Comparison of ENCODE assay signal across 16 cellular contexts in the genomic region with DNA sequence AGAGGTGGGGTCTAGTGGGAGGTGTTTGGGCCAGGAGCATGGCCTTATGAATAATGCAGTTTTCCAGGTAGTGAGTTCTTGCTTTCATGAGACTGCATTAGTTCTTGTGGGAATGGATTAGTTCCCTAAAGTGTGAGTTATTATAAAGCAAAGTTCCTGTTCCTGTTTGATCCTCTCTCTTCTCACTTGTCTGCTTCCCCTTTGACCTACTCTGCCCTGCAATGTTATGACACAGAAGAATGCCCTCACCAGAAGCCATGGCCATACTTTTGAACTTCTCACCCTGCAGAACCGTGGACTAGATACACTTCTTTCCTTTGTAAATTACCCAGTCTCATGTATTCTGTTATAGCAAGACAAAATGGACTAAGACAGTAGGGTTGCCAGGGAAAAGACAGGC. TPM values are rescaled to one million over a fixed set of nuclear protein-coding genes. Genes with fewer than 3 reads are reported as not detected.
DNase-seq lines count a peak whose midpoint lies in the region; ATAC-seq, FAIRE-seq and TF ChIP-seq lines count a peak whose summit lies in the region.
"Had no signal": no experiment of that assay in that cellular context is flagged by ENCODE, and none has a peak within 500 bp of the region (broad histone marks: within the 10 kb centered on the region; RNA-seq: fewer than 3 reads in every experiment).

No MANE protein-coding gene starts in this region.

- H3K27ac Mint-ChIP-seq in HFFc6: peak overlapping the region; percentile 100
- H3K27ac Mint-ChIP-seq: activated CD8-positive, alpha-beta memory T cell treated with anti-CD3 and anti-CD28 coated beads, Interleukin-2, amount 10 ng/mL, durations not matched to agents 7 days and 5 days; CD4-positive, alpha-beta T cell had no signal

- no peaks in the 10 kb centered on the region; the same call in 1 of the 2 replicates for H3K27me3 Mint-ChIP-seq in HFFc6 (ENCODE audit: insufficient read depth)
- H3K27me3 Mint-ChIP-seq: activated CD8-positive, alpha-beta memory T cell treated with anti-CD3 and anti-CD28 coated beads, Interleukin-2, amount 10 ng/mL, durations not matched to agents 7 days and 5 days; CD4-positive, alpha-beta T cell had no signal

- peak overlapping the region; percentile 87 for H3K4me2 ChIP-seq in PC-9

- no peaks in the 10 kb centered on the region for H3K9me2 ChIP-seq in PC-9 (ENCODE audit: insufficient read depth)

- no peak overlapping the region for H2AFZ ChIP-seq in PC-9

- H3K27me3 ChIP-seq in PC-9 (ENCODE audit: insufficient read depth, low read depth): no peaks in the 10 kb centered on the region
- no peaks in the 10 kb centered on the region for H3K27me3 ChIP-seq in right cardiac atrium (ENCODE audit: control insufficient read depth, insufficient read depth)
- no peaks in the 10 kb centered on the region for H3K27me3 ChIP-seq in small intestine (ENCODE audit: control insufficient read depth in 2 of 2, insufficient read depth in 2 of 2, low read length in 2 of 2)
- H3K27me3 ChIP-seq: breast epithelium, uterus had no signal

- H3K4me1 ChIP-seq in PC-9 (replicated peaks; ENCODE audit: insufficient read depth): peaks cover 79% of the 10 kb centered on the region
- peaks cover 2% of the 10 kb centered on the region for H3K4me1 ChIP-seq in right cardiac atrium (ENCODE audit: control insufficient read depth, insufficient read depth, low read length)
- peaks cover 0 to 6% of the 10 kb centered on the region in 2 donors for H3K4me1 ChIP-seq in small intestine (ENCODE audit: control insufficient read depth in 2 of 2, insufficient read depth in 1 of 2, low read depth in 1 of 2, low read length in 1 of 2)
- H3K4me1 ChIP-seq: uterus had no signal

- no peaks in the 10 kb centered on the region; the same call in 1 of the 2 replicates for H3K9me3 ChIP-seq in PC-9 (ENCODE audit: insufficient read depth, low read depth)
- no peaks in the 10 kb centered on the region for H3K9me3 ChIP-seq in right cardiac atrium (ENCODE audit: control insufficient read depth, low read length)
- no peaks in the 10 kb centered on the region for H3K9me3 ChIP-seq in small intestine (ENCODE audit: control insufficient read depth, low read depth)
- H3K9me3 ChIP-seq: breast epithelium, uterus had no signal

- no peak for TF ChIP-seq CTCF in HFFc6 (IDR thresholded peaks at IDR 0.05)
- no peak for TF ChIP-seq CTCF in PC-9 (conservative IDR thresholded peaks at IDR 0.05)
- no peak for TF ChIP-seq CTCF in GM10266 (IDR thresholded peaks at IDR 0.05; ENCODE audit: control insufficient read depth, insufficient read depth, low read depth, missing control alignments)

- H3K79me2 ChIP-seq in PC-9 (ENCODE audit: low read depth): no peaks in the 10 kb centered on the region

- DNase-seq in HFFc6 (no peak), PC-9 (no peak), right cardiac atrium (no peak), small intestine (peak; percentile 18), GM10266 (ENCODE audit: extremely low spot score) (no peak), NCI-H1436 (lab: John Stamatoyannopoulos, UW) (no peak)
- DNase-seq: activated CD8-positive, alpha-beta memory T cell treated with anti-CD3 and anti-CD28 coated beads, Interleukin-2, amount 10 ng/mL, durations not matched to agents 7 days and 5 days; activated naive CD4-positive, alpha-beta T cell treated with Interleukin-2 at 50 U/mL for 16 hours; CD4-positive, alpha-beta T cell; effector CD8-positive, alpha-beta T cell; NCI-H510A treated with DMSO at 0.1 percent for 48 hours; stimulated activated CD4-positive, alpha-beta T cell treated with anti-CD3 and anti-CD28 coated beads, Interleukin-4, amount 100 ng/mL, for 24 hours; uterus had no signal

- ATAC-seq in right cardiac atrium (peak; percentile 48 to 55), GM21390 (IDR thresholded peaks at IDR 0.05; ENCODE audit: unreplicated experiment) (no peak)
- ATAC-seq: activated CD8-positive, alpha-beta memory T cell treated with anti-CD3 and anti-CD28 coated beads, Interleukin-2, amount 10 ng/mL, durations not matched to agents 7 days and 5 days had no signal

- intact Hi-C loops in PC-9 (cut with micrococcal nuclease; ENCODE audit: unreplicated experiment) (loop anchor here (5.0 kb wide), 2 partner anchors 33 to 73 kb away; no protein-coding TSS in a partner anchor), right cardiac atrium (cut with DNase I) (no loop called here)

- WGBS in right cardiac atrium: 64% methylated on average over 1 of the region's 1 CpG
- WGBS in small intestine, 3 donors: 53 to 78% (median 58%) methylated on average over 1 of the region's 1 CpG

- H3K36me3 ChIP-seq in PC-9 (ENCODE audit: low read depth): no peaks in the 10 kb centered on the region
- H3K36me3 ChIP-seq in small intestine (ENCODE audit: control insufficient read depth in 2 of 2, insufficient read depth in 2 of 2, low read length in 2 of 2): no peaks in the 10 kb centered on the region
- H3K36me3 ChIP-seq: breast epithelium, uterus had no signal

- no peak for FAIRE-seq in small intestine (lab: Jason Lieb, UNC)
- FAIRE-seq: G401.6 had no signal

- BruUV-seq in PC-9 (replicated peaks; lab: Mats Ljungman, UMichigan): no TSS peak

- peak overlapping the region; percentile 48; the same call in 1 of the 2 replicates for H3K4me3 Mint-ChIP-seq in HFFc6
- H3K4me3 Mint-ChIP-seq: activated CD8-positive, alpha-beta memory T cell treated with anti-CD3 and anti-CD28 coated beads, Interleukin-2, amount 10 ng/mL, durations not matched to agents 7 days and 5 days; CD4-positive, alpha-beta T cell had no signal

- CTCF ChIA-PET in PC-9 (lab: Charles Lee): no interaction called here

- H3K4me1 Mint-ChIP-seq in HFFc6 (ENCODE audit: low read depth): peaks cover 78% of the 10 kb centered on the region

- no peaks in the 10 kb centered on the region; the same call in 1 of the 2 replicates for H3K36me3 Mint-ChIP-seq in HFFc6 (ENCODE audit: low read depth)
- H3K36me3 Mint-ChIP-seq: activated CD8-positive, alpha-beta memory T cell treated with anti-CD3 and anti-CD28 coated beads, Interleukin-2, amount 10 ng/mL, durations not matched to agents 7 days and 5 days had no signal

- no peaks in the 10 kb centered on the region for H3K9me3 Mint-ChIP-seq in HFFc6
- H3K9me3 Mint-ChIP-seq: CD4-positive, alpha-beta T cell had no signal

- H3K27ac ChIP-seq in PC-9 (peak overlapping the region; percentile 99), right cardiac atrium (ENCODE audit: low read length) (no peak overlapping the region), small intestine (ENCODE audit: low read depth in 1 of 2, low read length in 1 of 2) (no peak overlapping the region)

- POLR2A ChIA-PET in PC-9 (lab: Charles Lee; ENCODE audit: unreplicated experiment): no interaction called here

- H4K20me1 ChIP-seq in PC-9 (ENCODE audit: insufficient read depth): no peaks in the 10 kb centered on the region

- H3F3A ChIP-seq in PC-9 (ENCODE audit: insufficient read depth, low read depth): peaks cover 42% of the 10 kb centered on the region

- H3K4me3 ChIP-seq in PC-9 (no peak overlapping the region), right cardiac atrium (ENCODE audit: low read length) (no peak overlapping the region), small intestine (ENCODE audit: low read depth in 1 of 2, low read length in 2 of 2) (no peak overlapping the region)
- H3K4me3 ChIP-seq: breast epithelium, uterus had no signal

RNA-seq across cellular contexts. Expression of gene MAP3K7CL, which starts 53.6 kb away (rescaled TPM):
- 10 to 100 TPM in 1 of 6 experiments, 1 to 10 TPM in 5; 6.2 to 11.4 (median 7.6) TPM for total RNA-seq in HFFc6 (2021; fragmentation: NEBNext Ultra II Directional; extraction: Animal tissue kit (Norgen Biotek cat#: 25700))
- 0.37 and 0.50 TPM in 2 replicates for total RNA-seq in PC-9 (2021)
- total RNA-seq in right cardiac atrium: 1 to 10 TPM; 1.8 to 6.0 (median 3.3) TPM
- polyA plus RNA-seq in right cardiac atrium: 3.2 TPM
- 1 to 10 TPM; 3.0 to 3.8 (median 3.4) TPM for polyA plus RNA-seq in small intestine
